Comparison of ENCODE assay signal across 20 cellular contexts in genomic region chr15:41887893-41888292, GRCh38.
"Had no signal": no experiment of that assay in that cellular context is flagged by ENCODE, and none has a peak within 500 bp of the region (broad histone marks: within the 10 kb centered on the region; RNA-seq: fewer than 3 reads in every experiment).

No MANE protein-coding gene starts in this region.

- H3K27me3 Mint-ChIP-seq: activated CD4-positive, alpha-beta T cell treated with anti-CD3 and anti-CD28 coated beads, Interleukin-2, amount 10 ng/mL, durations not matched to agents 24 days and 14 days; activated naive CD8-positive, alpha-beta T cell had no signal

- H3K4me3 ChIP-seq: lower lobe of right lung, mucosa of descending colon, right lobe of liver, skin epidermis had no signal

- H3K4me1 ChIP-seq: foreskin keratinocyte had no signal

- H3K27ac ChIP-seq: foreskin keratinocyte, lower lobe of right lung, right lobe of liver, skin epidermis had no signal

- H3K9me3 ChIP-seq: lower lobe of right lung, mucosa of descending colon, right lobe of liver had no signal

- H3K27ac Mint-ChIP-seq: activated naive CD8-positive, alpha-beta T cell; activated T-helper 2 cell treated with anti-CD3 and anti-CD28 coated beads, Interferon-gamma antibody, Interleukin-2, Interleukin-4, amounts not matched to agents 10 μg/mL and 5 μg/mL and 100 μg/mL, durations not matched to agents 14 hours and 24 hours and 36 hours; dendritic cell treated with granulocyte-macrophage colony-stimulating factor and Interleukin-4, amounts not matched to agents 40 ng/mL and 50 ng/mL, for 4 days; nephron progenitor cell had no signal

- ATAC-seq: foreskin keratinocyte, left lobe of liver, lower lobe of right lung, mucosa of descending colon, right lobe of liver had no signal

- H3K27me3 ChIP-seq: foreskin keratinocyte, right lobe of liver had no signal

- DNase-seq: activated CD4-positive, alpha-beta T cell treated with anti-CD3 and anti-CD28 coated beads, Interleukin-2, amount 10 ng/mL, durations not matched to agents 24 days and 14 days; activated naive CD4-positive, alpha-beta T cell; activated T-cell treated with anti-CD3 and anti-CD28 coated beads, Interleukin-2, amount 50 U/mL, for 1 hour; amniotic stem cell; effector CD8-positive, alpha-beta T cell; foreskin keratinocyte; lower lobe of right lung; mesendoderm; mucosa of descending colon; nephron progenitor cell; occipital lobe; right lobe of liver; stimulated activated CD4-positive, alpha-beta T cell treated with anti-CD3 and anti-CD28 coated beads, Interleukin-15, amount 100 ng/mL, for 24 hours; stimulated activated CD8-positive, alpha-beta memory T cell treated with anti-CD3 and anti-CD28 coated beads, Interleukin-4, amount 100 ng/mL, for 48 hours; stimulated activated naive CD4-positive, alpha-beta T cell treated with Interleukin-2 at 50 U/mL for 16 hours had no signal

- H3K36me3 ChIP-seq: lower lobe of right lung, right lobe of liver had no signal

- H3K9me3 Mint-ChIP-seq: activated CD4-positive, alpha-beta T cell treated with anti-CD3 and anti-CD28 coated beads, Interleukin-2, amount 10 ng/mL, durations not matched to agents 24 days and 14 days; activated T-helper 2 cell treated with anti-CD3 and anti-CD28 coated beads, Interferon-gamma antibody, Interleukin-2, Interleukin-4, amounts not matched to agents 10 μg/mL and 5 μg/mL and 100 μg/mL, durations not matched to agents 14 hours and 24 hours and 36 hours; dendritic cell treated with granulocyte-macrophage colony-stimulating factor and Interleukin-4, amounts not matched to agents 40 ng/mL and 50 ng/mL, for 4 days; nephron progenitor cell had no signal

- H3K4me3 Mint-ChIP-seq: activated CD4-positive, alpha-beta T cell treated with anti-CD3 and anti-CD28 coated beads, Interleukin-2, amount 10 ng/mL, durations not matched to agents 24 days and 14 days; activated naive CD8-positive, alpha-beta T cell; dendritic cell treated with granulocyte-macrophage colony-stimulating factor and Interleukin-4, amounts not matched to agents 40 ng/mL and 50 ng/mL, for 4 days; nephron progenitor cell had no signal
